In the genomic region with DNA sequence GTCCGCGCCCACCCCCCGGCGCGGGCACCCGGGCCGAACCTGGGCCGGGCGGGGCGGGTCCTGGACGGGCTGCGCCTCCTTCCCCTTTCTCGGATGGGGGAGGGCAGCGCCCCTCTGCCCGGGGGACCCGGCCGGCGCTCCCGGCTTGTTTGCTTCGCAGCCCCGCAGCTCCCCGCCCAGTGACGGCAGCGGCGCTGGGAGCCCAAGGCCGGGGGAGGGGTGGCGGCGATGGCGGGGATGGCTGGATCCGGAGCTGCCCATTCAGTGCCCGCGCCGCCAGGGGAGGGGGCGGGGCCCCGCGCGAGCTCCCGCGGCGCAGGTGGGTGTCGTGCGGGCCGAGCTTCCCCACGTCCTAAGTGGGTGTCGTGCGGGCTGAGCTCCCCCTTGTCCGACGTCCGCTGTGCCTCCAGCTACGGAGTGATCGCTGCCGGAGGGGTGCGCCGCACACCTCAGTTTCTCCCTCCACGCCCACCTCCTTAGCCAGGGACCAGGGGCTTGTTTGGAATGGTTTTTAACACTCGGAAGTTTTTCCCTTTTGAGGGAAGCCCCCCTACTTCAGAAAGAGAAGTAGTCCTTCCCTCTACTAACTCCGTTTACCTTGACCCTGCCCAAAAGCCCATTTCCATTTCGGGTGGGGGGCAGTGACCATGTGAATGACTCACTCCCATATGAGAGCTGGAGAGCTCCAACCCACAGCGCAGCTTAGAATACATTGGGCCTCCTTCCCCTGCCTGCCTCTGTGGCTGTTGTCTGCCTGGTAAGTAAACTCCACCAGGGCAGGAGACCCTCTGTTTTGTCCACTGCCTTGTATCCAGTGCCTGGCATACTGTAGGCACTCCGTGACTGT, we compare ENCODE assay signal across 8 cellular contexts. TPM values are rescaled to one million over a fixed set of nuclear protein-coding genes. Genes with fewer than 3 reads are reported as not detected.
DNase-seq lines count a peak whose midpoint lies in the region; ATAC-seq and TF ChIP-seq lines count a peak whose summit lies in the region.

No MANE protein-coding gene starts in this region.

- H3K27me3 ChIP-seq in IMR-90 (ENCODE audit: control insufficient read depth, insufficient read depth, low read length), result no peaks in the 10 kb centered on the region
- H3K27me3 ChIP-seq in WERI-Rb-1 (ENCODE audit: insufficient read depth, low read depth, severe bottlenecking), result no peaks in the 10 kb centered on the region

- in situ Hi-C loops in IMR-90 (cut with MboI; ENCODE audit: low sequenced_read_pairs), result no loop called here

- peak overlapping the region; percentile 95 for H3K4me2 ChIP-seq in IMR-90 (ENCODE audit: low read depth, low read length)

- peak overlapping the region; percentile 92; the same call in 1 of the 2 replicates for H3K14ac ChIP-seq in IMR-90 (replicated peaks; ENCODE audit: low read depth, low read length)

- H3K4me1 ChIP-seq in IMR-90 (ENCODE audit: control insufficient read depth, insufficient read depth, low read length), result peaks cover 11% of the 10 kb centered on the region

- POLR2A ChIA-PET in IMR-90 (lab: Charles Lee; ENCODE audit: unreplicated experiment), result no interaction called here

- H2BK15ac ChIP-seq in IMR-90 (ENCODE audit: low read depth, low read length), result no peak overlapping the region

- peak overlapping the region; percentile 66 for H2BK5ac ChIP-seq in IMR-90 (ENCODE audit: low read depth, low read length, poor library complexity, severe bottlenecking)

- peak overlapping the region; percentile 32 for H3K27ac Mint-ChIP-seq in central memory CD8-positive, alpha-beta T cell (ENCODE audit: low read depth)

- no peak overlapping the region for H4K91ac ChIP-seq in IMR-90 (ENCODE audit: insufficient read depth, low read depth, low read length)

- no TSS peak for BruUV-seq in IMR-90 (replicated peaks; lab: Mats Ljungman, UMichigan)

- H2AK9ac ChIP-seq in IMR-90 (replicated peaks; ENCODE audit: low read depth, low read length, poor library complexity), result peak overlapping the region; percentile 92

- DNase-seq in NCI-H2227 (lab: John Stamatoyannopoulos, UW; ENCODE audit: unreplicated experiment), result peak; percentile 66
- no peak for DNase-seq in NCI-H2227 treated with DMSO at 0.1 percent for 48 hours (lab: John Stamatoyannopoulos, UW)
- DNase-seq in IMR-90, result peak; percentile 44
- DNase-seq in WERI-Rb-1, result peak; percentile 63
- DNase-seq in central memory CD8-positive, alpha-beta T cell (ENCODE audit: low spot score in 2 of 2), result peak in 1 of 2 donors; percentile 27
- DNase-seq in kidney tubule cell (ENCODE audit: low spot score), result peak; percentile 64
- DNase-seq in stimulated activated CD4-positive, alpha-beta T cell treated with anti-CD3 and anti-CD28 coated beads, Interleukin-15, amount 100 ng/mL, for 1 hour (ENCODE audit: low read depth in 1 of 2, low spot score in 1 of 2), result peak; percentile 29 to 30

- TF ChIP-seq RAD21 in IMR-90 (IDR thresholded peaks at IDR 0.05; ENCODE audit: low read length), result no peak

- H3K56ac ChIP-seq in IMR-90 (ENCODE audit: extremely low read depth, insufficient read depth, low read length), result no peak overlapping the region

- no peaks in the 10 kb centered on the region for H3K9me3 Mint-ChIP-seq in central memory CD8-positive, alpha-beta T cell

- peak overlapping the region; percentile 76 for H3K9ac ChIP-seq in IMR-90 (ENCODE audit: low read depth, low read length)

- H2AFZ ChIP-seq in IMR-90 (replicated peaks; ENCODE audit: low read length, poor library complexity), result peak overlapping the region; percentile 98

- dilution Hi-C loops in IMR-90 (cut with HindIII; ENCODE audit: low sequenced_read_pairs, unreplicated experiment), result no loop called here

- H3K9me3 ChIP-seq in IMR-90 (ENCODE audit: control insufficient read depth, insufficient read depth, low read length) (no peaks in the 10 kb centered on the region), WERI-Rb-1 (ENCODE audit: severe bottlenecking) (no peaks in the 10 kb centered on the region)

- H3K27ac ChIP-seq in IMR-90 (ENCODE audit: insufficient read depth, low read length), result peak overlapping the region; percentile 62; the same call in 1 of the 2 replicates
- peak overlapping the region; percentile 78 for H3K27ac ChIP-seq in WERI-Rb-1

- H4K5ac ChIP-seq in IMR-90 (ENCODE audit: low read depth, low read length), result no peak overlapping the region

- H3K36me3 Mint-ChIP-seq in central memory CD8-positive, alpha-beta T cell (ENCODE audit: insufficient read depth), result peaks cover 18% of the 10 kb centered on the region

- ATAC-seq in IMR-90 (ENCODE audit: low read depth), result peak; percentile 72
- peak; percentile 7 for ATAC-seq in central memory CD8-positive, alpha-beta T cell (replicated peaks; ENCODE audit: extremely low read depth, poor library complexity, severe bottlenecking)
- no peak for ATAC-seq in GM19395 (IDR thresholded peaks at IDR 0.05; ENCODE audit: unreplicated experiment)

- H3K36me3 ChIP-seq in IMR-90 (ENCODE audit: control insufficient read depth, insufficient read depth, low read length) (peaks cover 24% of the 10 kb centered on the region), WERI-Rb-1 (peaks cover 41% of the 10 kb centered on the region)

- CTCF ChIA-PET in IMR-90 (lab: Yijun Ruan, JAX), result interaction anchor here (0.7 to 1.5 kb wide), 2 partner anchors 78 to 300 kb away, joined by 4 read pairs; no protein-coding TSS in a partner anchor

- peak overlapping the region; percentile 50 for H3K23ac ChIP-seq in IMR-90 (ENCODE audit: low read depth, low read length)

- H3K4me3 Mint-ChIP-seq in central memory CD8-positive, alpha-beta T cell, result peak overlapping the region; percentile 98

- H3K79me1 ChIP-seq in IMR-90 (ENCODE audit: low read depth in 1 of 2, low read length in 2 of 2), result peaks cover 37 to 67% of the 10 kb centered on the region in 2 experiments

- peaks cover 20% of the 10 kb centered on the region for H3K4me1 Mint-ChIP-seq in central memory CD8-positive, alpha-beta T cell

- no peaks in the 10 kb centered on the region for H3K27me3 Mint-ChIP-seq in central memory CD8-positive, alpha-beta T cell

- no peak for TF ChIP-seq CTCF in IMR-90 (conservative IDR thresholded peaks at IDR 0.05; ENCODE audit: low read depth, low read length)
- no peak for TF ChIP-seq CTCF in WERI-Rb-1 (IDR thresholded peaks at IDR 0.05; ENCODE audit: low read depth, low read length)

- no peak overlapping the region for H2BK20ac ChIP-seq in IMR-90 (ENCODE audit: low read depth, low read length)

- H3K4me3 ChIP-seq in IMR-90 (ENCODE audit: insufficient read depth, low read depth, low read length), result peak overlapping the region; percentile 65
- peak overlapping the region; percentile 76 for H3K4me3 ChIP-seq in WERI-Rb-1 (ENCODE audit: low read depth, low read length)

- no peak overlapping the region; a peak in 1 of 4 replicates for H4K8ac ChIP-seq in IMR-90 (ENCODE audit: low read depth in 2 of 2, low read length in 2 of 2)

- peak overlapping the region; percentile 51 for H2AK5ac ChIP-seq in IMR-90 (ENCODE audit: low read depth, low read length)

- H4K20me1 ChIP-seq in IMR-90 (ENCODE audit: insufficient read depth, low read length), result peaks cover 15% of the 10 kb centered on the region

- WGBS in IMR-90 (ENCODE audit: extremely low coverage in 2 of 2, insufficient read length in 1 of 2), 2 experiments, result 0% methylated on average over 12 of the region's 60 CpGs; no CpG with 5 or more reads in 1 of the 2 experiments

- no peak overlapping the region for H2BK120ac ChIP-seq in IMR-90 (ENCODE audit: low read depth, low read length)

- H3K9me1 ChIP-seq in IMR-90 (ENCODE audit: insufficient read depth, low read length), result peaks cover 9% of the 10 kb centered on the region; the same call in 1 of the 2 replicates

- H3K18ac ChIP-seq in IMR-90 (ENCODE audit: low read depth, low read length), result no peak overlapping the region

- no peak overlapping the region for H3K4ac ChIP-seq in IMR-90 (ENCODE audit: low read depth, low read length)

- intact Hi-C loops in IMR-90 (cut with micrococcal nuclease), result loop anchor here (5.0 kb wide), 1 partner anchor 286 kb away; no protein-coding TSS in a partner anchor

- TF ChIP-seq POLR2A in IMR-90 (IDR thresholded peaks at IDR 0.05; ENCODE audit: low read depth, low read length), result 0 out of 2 replicates have a peak, but pooled peaks have one; percentile 55

TF ChIP-seq in IMR-90, 13 proteins besides CTCF, POLR2A, EP300 and RAD21:
- peak; percentile 36; the same call in 1 of the 2 replicates for TF ChIP-seq MAZ (IDR thresholded peaks at IDR 0.05; ENCODE audit: borderline replicate concordance, low read depth, low read length)
- 0 out of 2 replicates have a peak, but pooled peaks have one; percentile 46 for TF ChIP-seq CHD1 (IDR thresholded peaks at IDR 0.05; ENCODE audit: low read depth, low read length)
- TF ChIP-seq CEBPB (IDR thresholded peaks at IDR 0.05; ENCODE audit: low read depth, low read length), result no peak

RNA-seq across cellular contexts. Expression of a gene that starts 0.7 kb away (rescaled TPM):
- 12.2 and 13.6 TPM in 2 replicates for total RNA-seq in IMR-90 (2012; rRNA removed)
- 79.6 and 81.2 TPM in 2 replicates for polyA plus RNA-seq in IMR-90 (2012; rRNA removed)
- polyA plus RNA-seq in IMR-90 (2012; cell fraction: cytosol; rRNA removed), result 30.9 and 35.6 TPM in 2 replicates
- polyA plus RNA-seq in IMR-90 (2012; cell fraction: nucleus; rRNA removed; ENCODE audit: low replicate concordance), result 390 and 704 TPM in 2 replicates

RNA-seq across cellular contexts. Expression of a gene that starts 1.8 kb away (rescaled TPM):
- 72.6 and 79.2 TPM in 2 replicates for total RNA-seq in IMR-90 (2012; rRNA removed)
- polyA plus RNA-seq in IMR-90 (2012; rRNA removed), result 21.0 and 22.6 TPM in 2 replicates
- polyA plus RNA-seq in IMR-90 (2012; cell fraction: cytosol; rRNA removed), result 7.4 and 11.3 TPM in 2 replicates
- 17.2 and 31.2 TPM in 2 replicates for polyA plus RNA-seq in IMR-90 (2012; cell fraction: nucleus; rRNA removed; ENCODE audit: low replicate concordance)

RNA-seq across cellular contexts. Expression of a gene that starts 34.3 kb away (rescaled TPM):
- 38.0 and 52.7 TPM in 2 replicates for total RNA-seq in IMR-90 (2012; rRNA removed)
- 13.1 and 14.5 TPM in 2 replicates for polyA plus RNA-seq in IMR-90 (2012; rRNA removed)
- polyA plus RNA-seq in IMR-90 (2012; cell fraction: cytosol; rRNA removed), result 11.2 and 12.0 TPM in 2 replicates
- polyA plus RNA-seq in IMR-90 (2012; cell fraction: nucleus; rRNA removed; ENCODE audit: low replicate concordance), result 2.8 and 8.8 TPM in 2 replicates

RNA-seq across cellular contexts. Expression of a gene that starts 34.4 kb away (rescaled TPM):
- total RNA-seq in IMR-90 (2012; rRNA removed), result 16.3 and 18.9 TPM in 2 replicates
- polyA plus RNA-seq in IMR-90 (2012; rRNA removed), result 23.5 and 30.3 TPM in 2 replicates
- 17.7 and 31.5 TPM in 2 replicates for polyA plus RNA-seq in IMR-90 (2012; cell fraction: cytosol; rRNA removed)
- 32.6 and 45.9 TPM in 2 replicates for polyA plus RNA-seq in IMR-90 (2012; cell fraction: nucleus; rRNA removed; ENCODE audit: low replicate concordance)
